Comparison of ENCODE assay signal across 1 cellular context in genomic region chr13:20130012-20130411, GRCh38.
TF ChIP-seq lines count a peak whose summit lies in the region.

No MANE protein-coding gene starts in this region.

TF ChIP-seq in H1, 55 proteins besides CTCF, POLR2A, EP300 and RAD21:
- TF ChIP-seq POU5F1 (IDR thresholded peaks at IDR 0.05; ENCODE audit: low read depth, low read length), result no peak
- TF ChIP-seq SP1 (IDR thresholded peaks at IDR 0.05; ENCODE audit: low read depth, low read length), result no peak
- no peak for TF ChIP-seq CEBPB (IDR thresholded peaks at IDR 0.05; ENCODE audit: low read depth, low read length)
- no peak for TF ChIP-seq ATF2 (IDR thresholded peaks at IDR 0.05; ENCODE audit: low read length)
- TF ChIP-seq CTBP2 (IDR thresholded peaks at IDR 0.05; ENCODE audit: borderline replicate concordance, insufficient read depth, insufficient read length, low read length), result no peak
- no peak for TF ChIP-seq CBX8 (IDR thresholded peaks at IDR 0.05; ENCODE audit: borderline replicate concordance, low read depth, low read length)
- TF ChIP-seq BACH1 (IDR thresholded peaks at IDR 0.05; ENCODE audit: low read length), result no peak
- no peak for TF ChIP-seq JUN (IDR thresholded peaks at IDR 0.05; ENCODE audit: low read depth, low read length)
